In genomic region chr2:47528874-47529273, GRCh38 we compare ENCODE assay signal across 26 cellular contexts. TPM values are rescaled to one million over a fixed set of nuclear protein-coding genes. Genes with fewer than 3 reads are reported as not detected.
DNase-seq lines count a peak whose midpoint lies in the region; ATAC-seq lines count a peak whose summit lies in the region.
"Had no signal": no experiment of that assay in that cellular context is flagged by ENCODE, and none has a peak within 500 bp of the region (broad histone marks: within the 10 kb centered on the region; RNA-seq: fewer than 3 reads in every experiment).

No MANE protein-coding gene starts in this region.

- H3K4me3 ChIP-seq in MG63 = no peak overlapping the region
- H3K4me3 ChIP-seq: gastroesophageal sphincter, K562, lung, tibial artery had no signal

- ATAC-seq in GM21367 (IDR thresholded peaks at IDR 0.05; ENCODE audit: unreplicated experiment) (no peak), HG03108 (IDR thresholded peaks at IDR 0.05; ENCODE audit: unreplicated experiment) (no peak), GM19395 (IDR thresholded peaks at IDR 0.05; ENCODE audit: unreplicated experiment) (no peak)
- ATAC-seq: esophagus mucosa; gastroesophageal sphincter; K562; PC-3; stimulated activated naive CD8-positive, alpha-beta T cell treated with anti-CD3 and anti-CD28 coated beads, Interleukin-15, Interleukin-2, amounts not matched to agents 100 U/mL and 50 U/mL, for 24 hours had no signal

- DNase-seq in EH (ENCODE audit: low read depth) (peak; percentile 39), MG63 (peak; percentile 38), cerebellar cortex (ENCODE audit: low spot score) (peak; percentile 50), myocyte (ENCODE audit: low read depth) (peak; percentile 33), NCI-H146 (lab: John Stamatoyannopoulos, UW) (no peak)
- DNase-seq: activated CD8-positive, alpha-beta memory T cell treated with anti-CD3 and anti-CD28 coated beads for 24 hours; activated T-cell treated with anti-CD3 and anti-CD28 coated beads, Interleukin-2, amount 50 U/mL, for 24 hours; CD8-positive, alpha-beta memory T cell; effector CD4-positive, alpha-beta T cell; hypothalamus; kidney; NCI-H187; PC-3; SIG-M5; stimulated activated CD4-positive, alpha-beta T cell treated with anti-CD3 and anti-CD28 coated beads, Interleukin-12 subunit alpha, Interleukin-12 subunit beta, amount 100 ng/mL, for 4 hours; stimulated activated CD4-positive, alpha-beta T cell treated with anti-CD3 and anti-CD28 coated beads, Interleukin-4, amount 100 ng/mL, for 4 hours; stimulated activated naive CD8-positive, alpha-beta T cell treated with anti-CD3 and anti-CD28 coated beads, Interleukin-15, Interleukin-2, amounts not matched to agents 100 U/mL and 50 U/mL, for 24 hours; T-helper 1 cell; tibial artery had no signal

- no peaks in the 10 kb centered on the region for H3K27me3 ChIP-seq in MG63
- H3K27me3 ChIP-seq: tibial artery had no signal

- no peaks in the 10 kb centered on the region for H3K9me3 ChIP-seq in MG63
- H3K9me3 ChIP-seq: gastroesophageal sphincter, tibial artery had no signal

- no peaks in the 10 kb centered on the region for H3K36me3 ChIP-seq in MG63
- H3K36me3 ChIP-seq: gastroesophageal sphincter, tibial artery had no signal

RNA-seq across cellular contexts. Expression of gene KCNK12, which starts 41.9 kb away (rescaled TPM):
- not detected in 2 replicates for total RNA-seq in MG63 (2014; rRNA removed; shearing (Covaris generic); ENCODE audit: low replicate concordance)
- total RNA-seq in myocyte = not detected in 2 replicates
- 0.04 TPM for polyA plus RNA-seq in myocyte (2012)
- total RNA-seq: esophagus mucosa, gastroesophageal sphincter, K562 had no signal
